ENCODE assay signal across 8 cellular contexts in the genomic region with DNA sequence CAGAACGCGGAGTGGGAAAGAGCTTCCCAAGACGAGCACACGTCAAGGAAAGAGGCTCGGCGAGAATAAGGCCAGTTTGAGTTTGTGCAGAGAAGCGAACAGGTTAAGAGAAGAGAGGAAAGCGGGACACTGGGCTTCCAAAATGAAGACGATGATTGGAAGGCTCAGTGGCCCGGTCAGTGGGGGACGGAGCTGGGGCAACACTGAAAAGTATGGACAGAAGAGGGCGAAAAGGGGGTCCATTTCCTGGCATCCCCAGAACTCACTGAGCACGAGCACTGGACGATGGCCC. TPM values are rescaled to one million over a fixed set of nuclear protein-coding genes. Genes with fewer than 3 reads are reported as not detected.
DNase-seq lines count a peak whose midpoint lies in the region; ATAC-seq and TF ChIP-seq lines count a peak whose summit lies in the region.

No MANE protein-coding gene starts in this region.

- H3K9me3 ChIP-seq in HUES48 (ENCODE audit: control insufficient read depth, insufficient read depth, low read length) (no peaks in the 10 kb centered on the region), aorta (ENCODE audit: control insufficient read depth, low read length) (no peaks in the 10 kb centered on the region)

- H3K36me3 Mint-ChIP-seq in CD14-positive monocyte = peaks cover 27 to 31% of the 10 kb centered on the region in 2 donors

- H3K4me3 Mint-ChIP-seq in CD14-positive monocyte = peak overlapping the region; percentile 98

- peaks cover 31% of the 10 kb centered on the region for H3K79me2 ChIP-seq in mesendoderm (ENCODE audit: control insufficient read depth, insufficient read depth, low read length)

- ATAC-seq in aorta (ENCODE audit: low FRiP score) (peak; percentile 63), GM19455 (IDR thresholded peaks at IDR 0.05; ENCODE audit: unreplicated experiment) (no peak)

- no peak overlapping the region for H2BK120ac ChIP-seq in mesendoderm (ENCODE audit: low read depth, low read length)

- no peaks in the 10 kb centered on the region for H3K27me3 Mint-ChIP-seq in CD14-positive monocyte (ENCODE audit: low read depth in 3 of 3)

- peak overlapping the region; percentile 82 for H3K9ac ChIP-seq in HUES48 (ENCODE audit: low read depth, low read length)
- H3K9ac ChIP-seq in mesendoderm (ENCODE audit: low read length) = peak overlapping the region; percentile 96

- peak overlapping the region; percentile 33 for H2AK5ac ChIP-seq in mesendoderm (ENCODE audit: low read length)

- no peak overlapping the region for H3K18ac ChIP-seq in mesendoderm (ENCODE audit: low read length)

- H3K79me1 ChIP-seq in mesendoderm (ENCODE audit: low read length) = peaks cover 8% of the 10 kb centered on the region

- WGBS in mesendoderm (ENCODE audit: extremely low coverage, insufficient coverage, low lambda C conversion rate) = no CpG with 5 or more reads among the region's 14 CpGs
- WGBS in aorta, 2 donors = 0% methylated on average over 14 of the region's 14 CpGs

- no peak overlapping the region for H2BK15ac ChIP-seq in mesendoderm (replicated peaks; ENCODE audit: low read depth)

- no peaks in the 10 kb centered on the region for H3K27me3 ChIP-seq in HUES48 (ENCODE audit: control insufficient read depth, insufficient read depth, low read length)
- H3K27me3 ChIP-seq in brain microvascular endothelial cell (replicated peaks) = no peaks in the 10 kb centered on the region
- H3K27me3 ChIP-seq in mesendoderm (ENCODE audit: insufficient read depth, low read length, poor library complexity) = no peaks in the 10 kb centered on the region
- H3K27me3 ChIP-seq in aorta (ENCODE audit: control insufficient read depth in 1 of 2, insufficient read depth in 2 of 2, low read length in 1 of 2) = no peaks in the 10 kb centered on the region

- peak overlapping the region; percentile 97 for H3K56ac ChIP-seq in mesendoderm (ENCODE audit: low read length)

- H3K23ac ChIP-seq in mesendoderm (ENCODE audit: low read length) = peak overlapping the region; percentile 33

- H3K4me2 ChIP-seq in mesendoderm (ENCODE audit: low read length) = peak overlapping the region; percentile 22

- peak overlapping the region; percentile 91 to 98 (median 95) for H3K27ac Mint-ChIP-seq in CD14-positive monocyte

- H2BK5ac ChIP-seq in mesendoderm (ENCODE audit: low read length) = peak overlapping the region; percentile 48

- TF ChIP-seq CTCF in CD14-positive monocyte (IDR thresholded peaks at IDR 0.05) = no peak
- TF ChIP-seq CTCF in brain microvascular endothelial cell (IDR thresholded peaks at IDR 0.05; ENCODE audit: low read depth, low read length, missing control alignments) = peak; percentile 14

- H3K9me3 Mint-ChIP-seq in CD14-positive monocyte = peaks cover 0 to 2% (median 0%) of the 10 kb centered on the region in 7 donors

- H3K36me3 ChIP-seq in HUES48 (ENCODE audit: control insufficient read depth, insufficient read depth, low read length) (peaks cover 38% of the 10 kb centered on the region), brain microvascular endothelial cell (replicated peaks) (peaks cover 27% of the 10 kb centered on the region), mesendoderm (ENCODE audit: control insufficient read depth, insufficient read depth, low read length) (peaks cover 4% of the 10 kb centered on the region), aorta (ENCODE audit: control insufficient read depth in 1 of 2, insufficient read depth in 2 of 2, low read length in 1 of 2) (no peaks in the 10 kb centered on the region)

- H4K8ac ChIP-seq in mesendoderm (ENCODE audit: low read depth, low read length) = no peak overlapping the region

- H3K4ac ChIP-seq in mesendoderm (ENCODE audit: low read depth, low read length) = peak overlapping the region; percentile 18

- H3K4me1 ChIP-seq in HUES48 (ENCODE audit: control insufficient read depth, insufficient read depth, low read length) (no peaks in the 10 kb centered on the region; the same call in 1 of the 2 replicates), mesendoderm (ENCODE audit: control insufficient read depth, low read depth, low read length) (peaks cover 2% of the 10 kb centered on the region), aorta (ENCODE audit: control insufficient read depth in 1 of 2, insufficient read depth in 2 of 2, low read length in 2 of 2) (peaks cover 0 to 9% of the 10 kb centered on the region in 2 donors)

- no peak overlapping the region for H4K5ac ChIP-seq in mesendoderm (ENCODE audit: low read length)

- H3K4me3 ChIP-seq in HUES48 (ENCODE audit: low read depth, low read length) (peak overlapping the region; percentile 85), brain microvascular endothelial cell (ENCODE audit: low read depth, low read length) (peak overlapping the region; percentile 96), mesendoderm (ENCODE audit: low read length) (peak overlapping the region; percentile 88), aorta (ENCODE audit: low read length in 2 of 2) (peak overlapping the region; percentile 22 to 81)

- no peak for DNase-seq in CD14-positive monocyte (ENCODE audit: low spot score)
- DNase-seq in brain microvascular endothelial cell = no peak
- DNase-seq in mesendoderm = no peak
- DNase-seq in aorta = no peak
- DNase-seq in NCI-H2107 treated with DMSO at 0.1 percent for 48 hours (lab: John Stamatoyannopoulos, UW; ENCODE audit: unreplicated experiment) = no peak
- DNase-seq in NCI-H1105 (lab: John Stamatoyannopoulos, UW) = no peak

- peak overlapping the region; percentile 85 for H3K27ac ChIP-seq in HUES48 (ENCODE audit: low read depth, low read length)
- peak overlapping the region; percentile 75 for H3K27ac ChIP-seq in brain microvascular endothelial cell
- H3K27ac ChIP-seq in mesendoderm (ENCODE audit: low read depth, low read length) = peak overlapping the region; percentile 24
- H3K27ac ChIP-seq in aorta (ENCODE audit: low read depth in 1 of 2, low read length in 2 of 2) = no peak overlapping the region

- in situ Hi-C loops in brain microvascular endothelial cell (cut with HindIII; ENCODE audit: low pct_ligation_motif_present, low sequenced_read_pairs) = no loop called here

- H3K4me1 Mint-ChIP-seq in CD14-positive monocyte = peaks cover 18% of the 10 kb centered on the region

- intact Hi-C loops in CD14-positive monocyte (cut with micrococcal nuclease) (loop anchor here in 1 of 2 donors (10.0 kb wide), 1 partner anchor 63 kb away; no protein-coding TSS in a partner anchor), aorta (cut with DNase I) (no loop called here)

RNA-seq across cellular contexts. Expression of gene CCT3, which starts 0.3 kb away (rescaled TPM):
- polyA plus RNA-seq in CD14-positive monocyte = 10 to 100 TPM; 94.8 to 97.3 TPM
- 373 TPM for polyA plus RNA-seq in mesendoderm (2013, experiment 1 of 2)
- polyA plus RNA-seq in mesendoderm (2013, experiment 2 of 2) = 377 TPM
- total RNA-seq in aorta = 100 to 1,000 TPM; 102 to 112 TPM
- polyA plus RNA-seq in aorta = 10 to 100 TPM; 76.0 to 87.0 TPM

RNA-seq across cellular contexts. Expression of gene TSACC, which starts 0.5 kb away (rescaled TPM):
- polyA plus RNA-seq in CD14-positive monocyte = under 1 TPM in 1 of 2 donors, not detected in 1; 0.67 TPM
- polyA plus RNA-seq in mesendoderm (2013, experiment 1 of 2) = 3.5 TPM
- 4.0 TPM for polyA plus RNA-seq in mesendoderm (2013, experiment 2 of 2)
- not detected for total RNA-seq in aorta
- not detected for polyA plus RNA-seq in aorta

RNA-seq across cellular contexts. Expression of gene RHBG, which starts 31.2 kb away (rescaled TPM):
- polyA plus RNA-seq in CD14-positive monocyte (not detected), aorta (not detected)
- 0.88 TPM for polyA plus RNA-seq in mesendoderm (2013, experiment 1 of 2)
- 0.97 TPM for polyA plus RNA-seq in mesendoderm (2013, experiment 2 of 2)
- total RNA-seq in aorta = not detected

RNA-seq across cellular contexts. Expression of gene VHLL, which starts 38.7 kb away (rescaled TPM):
- not detected for polyA plus RNA-seq in CD14-positive monocyte
- polyA plus RNA-seq in mesendoderm (2013, experiment 1 of 2) = not detected
- polyA plus RNA-seq in mesendoderm (2013, experiment 2 of 2) = not detected
- not detected for total RNA-seq in aorta
- not detected for polyA plus RNA-seq in aorta

RNA-seq across cellular contexts. Expression of gene GLMP, which starts 42.4 kb away (rescaled TPM):
- 10 to 100 TPM; 34.7 to 59.6 TPM for polyA plus RNA-seq in CD14-positive monocyte
- 38.2 TPM for polyA plus RNA-seq in mesendoderm (2013, experiment 1 of 2)
- 36.4 TPM for polyA plus RNA-seq in mesendoderm (2013, experiment 2 of 2)
- total RNA-seq in aorta = 10 to 100 TPM; 36.4 to 50.8 TPM
- 10 to 100 TPM; 42.2 to 57.1 TPM for polyA plus RNA-seq in aorta

Comparison
In these comparisons a context has a peak if more than half of its experiments do, and no peak if none do; other contexts are left out.
1. H3K27ac ChIP-seq: peak in HUES48 (single experiment), brain microvascular endothelial cell (single experiment) and mesendoderm (single experiment); none in aorta (0 of 2).
2. Peak in every context shown above with its lines, with median percentiles within 50 percentile points of each other: H3K4me3 ChIP-seq.